27 cellular contexts compared by ENCODE assay signal in genomic region chr20:33929917-33930316, GRCh38.
"Had no signal": no experiment of that assay in that cellular context is flagged by ENCODE, and none has a peak within 500 bp of the region (broad histone marks: within the 10 kb centered on the region; RNA-seq: fewer than 3 reads in every experiment).

No MANE protein-coding gene starts in this region.

- H3K4me3 ChIP-seq: ascending aorta, Peyer's patch, SJSA1 had no signal

- H3K9ac ChIP-seq: SK-N-SH had no signal

- H3K9me3 ChIP-seq: ascending aorta, Peyer's patch, SJSA1, SK-N-SH had no signal

- H3K27ac ChIP-seq: ascending aorta, Peyer's patch, SJSA1, VCaP had no signal

- H3K9me2 ChIP-seq: SK-N-SH had no signal

- H3K36me3 ChIP-seq: ascending aorta, Peyer's patch, SJSA1 had no signal

- H3K4me1 ChIP-seq: ascending aorta, Peyer's patch, SJSA1 had no signal

- H3K4me2 ChIP-seq: SK-N-SH had no signal

- DNase-seq: activated CD4-positive, alpha-beta T cell treated with anti-CD3 and anti-CD28 coated beads, Interleukin-2, amount 10 ng/mL, durations not matched to agents 24 days and 14 days; activated CD4-positive, alpha-beta T cell treated with anti-CD3 and anti-CD28 coated beads, Interleukin-2, amount 50 U/mL, for 4 hours; activated CD8-positive, alpha-beta T cell treated with anti-CD3 and anti-CD28 coated beads for 36 hours; activated gamma-delta T cell; activated naive CD4-positive, alpha-beta T cell treated with Interleukin-2 at 50 U/mL for 16 hours; activated naive CD8-positive, alpha-beta T cell treated with anti-CD3 and anti-CD28 coated beads, Interleukin-2, amount 10 ng/mL, durations not matched to agents 7 days and 5 days; activated T-cell treated with anti-CD3 and anti-CD28 coated beads, Interleukin-2, amount 50 U/mL, for 24 hours; amygdala; NCI-H1105; NCI-H1417 treated with DMSO at 0.1 percent for 48 hours; NCI-H187 treated with DMSO at 0.1 percent for 48 hours; NCI-H2081; NCI-H2171 treated with DMSO at 0.1 percent for 48 hours; NCI-H2227 treated with DMSO at 0.1 percent for 48 hours; NCI-H446; NCI-H510A treated with DMSO at 0.1 percent for 48 hours; NCI-H526 treated with DMSO at 0.1 percent for 48 hours; NCI-H82; PC-3; Peyer's patch; RPMI8226; SHP77 treated with DMSO at 0.1 percent for 48 hours; SK-N-SH; T-helper 9 cell had no signal

- H3K27me3 ChIP-seq: ascending aorta, Peyer's patch, SJSA1 had no signal

- ATAC-seq: activated CD8-positive, alpha-beta T cell treated with anti-CD3 and anti-CD28 coated beads for 36 hours; PC-3 had no signal
